In the genomic region with DNA sequence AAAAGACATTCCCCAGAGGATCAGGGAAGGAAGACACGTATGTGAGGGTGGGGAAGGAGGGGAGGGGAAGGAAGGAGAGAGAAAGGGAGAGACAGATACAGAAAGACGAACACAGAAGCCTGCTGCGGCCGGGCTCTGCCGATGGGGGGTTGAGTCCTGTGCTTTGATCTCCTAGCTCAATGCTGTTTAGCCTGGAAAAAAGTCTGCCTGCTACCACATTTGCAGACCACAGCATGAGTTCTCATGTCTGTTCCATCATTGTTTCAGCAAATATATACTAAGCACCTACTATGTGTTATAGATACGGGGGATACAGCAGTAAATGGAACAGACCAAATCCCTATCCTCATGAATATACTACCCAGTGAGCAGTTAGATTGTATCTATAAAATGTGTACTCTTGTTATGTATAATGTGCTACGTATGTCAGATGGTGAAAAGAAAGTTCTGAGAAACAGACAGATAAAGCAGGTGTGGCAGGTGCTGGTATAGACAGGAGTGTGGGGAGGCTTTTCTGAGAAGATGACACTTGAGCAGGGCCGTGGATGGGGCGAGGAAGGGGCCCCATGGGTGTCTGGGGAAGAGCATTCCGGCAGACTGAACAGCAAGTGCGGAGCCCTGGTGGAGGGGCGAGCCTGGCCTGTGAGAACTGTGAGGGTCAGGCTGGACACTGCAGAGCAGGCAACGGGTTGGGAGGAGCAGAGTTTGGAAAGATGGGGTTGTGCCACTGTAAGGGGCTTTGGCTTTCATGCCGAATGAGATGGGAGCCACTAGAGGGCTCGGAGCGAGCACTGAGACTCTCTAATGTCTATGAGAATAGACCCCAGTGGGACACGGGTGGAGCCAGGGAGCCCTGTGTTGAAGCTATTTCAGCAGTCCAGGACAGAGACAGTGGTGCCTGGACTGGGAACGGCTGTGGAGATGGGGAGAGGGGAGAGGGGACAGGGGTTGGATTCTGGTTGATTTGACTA, we compare ENCODE assay signal across 1 cellular context.
TF ChIP-seq lines count a peak whose summit lies in the region.

No MANE protein-coding gene starts in this region.

TF ChIP-seq in WTC11, 78 proteins besides CTCF, POLR2A, EP300 and RAD21 (continued from another document):
- TF ChIP-seq, protein P1, sequence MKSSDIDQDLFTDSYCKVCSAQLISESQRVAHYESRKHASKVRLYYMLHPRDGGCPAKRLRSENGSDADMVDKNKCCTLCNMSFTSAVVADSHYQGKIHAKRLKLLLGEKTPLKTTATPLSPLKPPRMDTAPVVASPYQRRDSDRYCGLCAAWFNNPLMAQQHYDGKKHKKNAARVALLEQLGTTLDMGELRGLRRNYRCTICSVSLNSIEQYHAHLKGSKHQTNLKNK (CRISPR knock-in tag; IDR thresholded peaks at IDR 0.05) = no peak
- TF ChIP-seq OVOL2 (CRISPR knock-in tag; IDR thresholded peaks at IDR 0.05; ENCODE audit: borderline replicate concordance) (no peak), NFATC4 (CRISPR knock-in tag; IDR thresholded peaks at IDR 0.05) (no peak), JAZF1 (CRISPR knock-in tag; IDR thresholded peaks at IDR 0.05) (no peak), CBFB (CRISPR knock-in tag; IDR thresholded peaks at IDR 0.05; ENCODE audit: low read depth) (no peak), SMAD3 (CRISPR knock-in tag; IDR thresholded peaks at IDR 0.05; ENCODE audit: borderline replicate concordance) (no peak)
- TF ChIP-seq, protein P2, sequence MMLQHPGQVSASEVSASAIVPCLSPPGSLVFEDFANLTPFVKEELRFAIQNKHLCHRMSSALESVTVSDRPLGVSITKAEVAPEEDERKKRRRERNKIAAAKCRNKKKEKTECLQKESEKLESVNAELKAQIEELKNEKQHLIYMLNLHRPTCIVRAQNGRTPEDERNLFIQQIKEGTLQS (CRISPR knock-in tag; conservative IDR thresholded peaks at IDR 0.05) = no peak
